Comparison of ENCODE assay signal across 12 cellular contexts in genomic region chr2:171741189-171741588, GRCh38.
A peak's percentile ranks its signal among the peaks of the same experiment; 100 is the strongest.
DNase-seq lines count a peak whose midpoint lies in the region; ATAC-seq lines count a peak whose summit lies in the region.
"Had no signal": no experiment of that assay in that cellular context is flagged by ENCODE, and none has a peak within 500 bp of the region (broad histone marks: within the 10 kb centered on the region; RNA-seq: fewer than 3 reads in every experiment).

No MANE protein-coding gene starts in this region.

- H3K27me3 ChIP-seq in HAP-1 (ENCODE audit: low read depth) = no peaks in the 10 kb centered on the region

- H3K9me3 Mint-ChIP-seq in memory B cell = peaks cover 2% of the 10 kb centered on the region
- H3K9me3 Mint-ChIP-seq: GM23338; T-helper 2 cell treated with Interferon-gamma antibody and Interleukin-4, amounts not matched to agents 5 μg/mL and 100 μg/mL, for 36 hours had no signal

- H3K36me3 Mint-ChIP-seq in memory B cell = peaks cover 29% of the 10 kb centered on the region

- peak; percentile 75 for ATAC-seq in HG02610 (IDR thresholded peaks at IDR 0.05; ENCODE audit: unreplicated experiment)
- ATAC-seq in memory B cell (ENCODE audit: low read depth) = peak; percentile 90
- ATAC-seq: GM23338 had no signal

- no peaks in the 10 kb centered on the region for H3K9me3 ChIP-seq in HAP-1

- peak overlapping the region; percentile 2 for H3K27ac Mint-ChIP-seq in memory B cell
- H3K27ac Mint-ChIP-seq: GM23338; T-helper 2 cell treated with Interferon-gamma antibody and Interleukin-4, amounts not matched to agents 5 μg/mL and 100 μg/mL, for 36 hours had no signal

- no peak overlapping the region for H3K4me3 Mint-ChIP-seq in memory B cell
- H3K4me3 Mint-ChIP-seq: GM23338; T-helper 2 cell treated with Interferon-gamma antibody and Interleukin-4, amounts not matched to agents 5 μg/mL and 100 μg/mL, for 36 hours had no signal

- H3K4me3 ChIP-seq in HAP-1 = no peak overlapping the region
- H3K4me3 ChIP-seq: GM23338 had no signal

- peaks cover 26% of the 10 kb centered on the region for H3K4me1 Mint-ChIP-seq in memory B cell
- H3K4me1 Mint-ChIP-seq: GM23338 had no signal

- DNase-seq in NCI-H2196 treated with DMSO at 0.1 percent for 48 hours (lab: John Stamatoyannopoulos, UW; ENCODE audit: unreplicated experiment) = peak; percentile 16
- DNase-seq in NCI-H2196 (lab: John Stamatoyannopoulos, UW; ENCODE audit: unreplicated experiment) = no peak
- DNase-seq in NCI-H526 (lab: John Stamatoyannopoulos, UW) = peak; percentile 34 to 38
- peak in 1 of 2 donors; percentile 1 for DNase-seq in memory B cell (ENCODE audit: low spot score in 2 of 2)
- DNase-seq in stimulated activated CD4-positive, alpha-beta T cell treated with anti-CD3 and anti-CD28 coated beads, Interleukin-4, amount 100 ng/mL, for 4 hours = no peak
- no peak for DNase-seq in HAP-1 (ENCODE audit: low spot score in 2 of 2)
- DNase-seq in NCI-H226 = no peak
- DNase-seq: DMS79, NCI-H1092 treated with DMSO at 0.1 percent for 48 hours had no signal

- 0 out of 2 replicates have a peak, but pooled peaks cover 5% of the 10 kb centered on the region for H3K4me1 ChIP-seq in HAP-1

- peaks cover 12% of the 10 kb centered on the region; the same call in 1 of the 2 replicates for H3K36me3 ChIP-seq in HAP-1 (replicated peaks)

- in situ Hi-C loops in HAP-1 (cut with MboI; ENCODE audit: low sequenced_read_pairs) = no loop called here

- H3K27me3 Mint-ChIP-seq in memory B cell = no peaks in the 10 kb centered on the region

Comparison
In these comparisons a context has a peak if more than half of its experiments do, and no peak if none do; other contexts are left out.
1. DNase-seq: peak in NCI-H2196 treated with DMSO at 0.1 percent for 48 hours (single experiment) and NCI-H526 (2 of 2); none in NCI-H2196 (single experiment), stimulated activated CD4-positive, alpha-beta T cell treated with anti-CD3 and anti-CD28 coated beads, Interleukin-4, amount 100 ng/mL, for 4 hours (0 of 2), HAP-1 (0 of 2) and NCI-H226 (single experiment).